13 cellular contexts compared by ENCODE assay signal in genomic region chr17:82017612-82018151, GRCh38. TPM values are rescaled to one million over a fixed set of nuclear protein-coding genes. Genes with fewer than 3 reads are reported as not detected.
DNase-seq lines count a peak whose midpoint lies in the region; ATAC-seq, FAIRE-seq and TF ChIP-seq lines count a peak whose summit lies in the region.
"Had no signal": no experiment of that assay in that cellular context is flagged by ENCODE, and none has a peak within 500 bp of the region (broad histone marks: within the 10 kb centered on the region; RNA-seq: fewer than 3 reads in every experiment).

No MANE protein-coding gene starts in this region.

- no peaks in the 10 kb centered on the region for H3K9me1 ChIP-seq in K562 (ENCODE audit: control insufficient read depth, insufficient read depth, low read length)

- H3K79me2 ChIP-seq in K562 (ENCODE audit: control insufficient read depth, insufficient read depth, low read length) = peaks cover 27% of the 10 kb centered on the region

- TF ChIP-seq EP300 in K562 (IDR thresholded peaks at IDR 0.05; ENCODE audit: low read length) = no peak

- no peak overlapping the region for H3K4me3 ChIP-seq in K562
- no peak overlapping the region for H3K4me3 ChIP-seq in psoas muscle

- no peak overlapping the region for H3K4me3 Mint-ChIP-seq in activated T-cell treated with anti-CD3 and anti-CD28 coated beads, Interleukin-2, amount 50 U/mL, for 72 hours

- H3K4me1 Mint-ChIP-seq in activated T-cell treated with anti-CD3 and anti-CD28 coated beads, Interleukin-2, amount 50 U/mL, for 72 hours (ENCODE audit: low read depth) = peaks cover 20% of the 10 kb centered on the region

- intact Hi-C loops in K562 (cut with micrococcal nuclease) = no loop called here
- intact Hi-C loops in psoas muscle (cut with DNase I) = loop anchor here in 1 of 2 donors (5.0 kb wide), 1 partner anchor 40 kb away; the partner anchor contains the start of gene ASPSCR1

- H3K9ac ChIP-seq in K562 (ENCODE audit: insufficient read depth in 1 of 2, low read depth in 2 of 2, low read length in 2 of 2) = peak overlapping the region in 1 of 2 experiments; percentile 55; a peak in 2 of 4 replicates

- no peak overlapping the region for H3K27ac ChIP-seq in K562 (ENCODE audit: extremely low read depth, low read depth, low read length)
- peak overlapping the region; percentile 65 for H3K27ac ChIP-seq in psoas muscle
- H3K27ac ChIP-seq: C4-2B had no signal

- DNase-seq in HT-29 (ENCODE audit: low spot score) (peak; percentile 12), K562 (ENCODE audit: extremely low read depth in 1 of 4, low spot score in 3 of 4) (peak in 1 of 4 experiments; percentile 35), psoas muscle (no peak), glomerular visceral epithelial cell (ENCODE audit: extremely low spot score) (no peak), COR-L47 (lab: John Stamatoyannopoulos, UW) (no peak)
- DNase-seq in activated T-cell treated with anti-CD3 and anti-CD28 coated beads, Interleukin-2, amount 50 U/mL, for 72 hours = no peak
- DNase-seq: GF-D8; NCI-H187 treated with DMSO at 0.1 percent for 48 hours; NCI-H446; NK-92 treated with Interleukin-12 subunit alpha and Interleukin-12 subunit beta, amount 100 ng/mL, for 24 hours had no signal

- H4K20me1 ChIP-seq in K562 (replicated peaks; ENCODE audit: control insufficient read depth, insufficient read depth, low read length) = peaks cover 17% of the 10 kb centered on the region

- FAIRE-seq in K562 (lab: Jason Lieb, UNC) = no peak
- FAIRE-seq: GM12892 had no signal

- CTCF ChIA-PET in K562 (lab: Yijun Ruan, JAX; ENCODE audit: low intra/inter-chr PET ratio) = interaction anchor here (6.6 kb wide), 1 partner anchor 58 kb away, joined by 103 read pairs; the partner anchor contains the start of gene NOTUM

- WGBS in K562 (ENCODE audit: insufficient coverage, low coverage, missing lambda C conversion rate) = 64% methylated on average over 7 of the region's 13 CpGs
- WGBS in psoas muscle, 3 donors = 80% methylated on average over 8 to 13 of the region's 13 CpGs

- no peaks in the 10 kb centered on the region for H3K36me3 Mint-ChIP-seq in activated T-cell treated with anti-CD3 and anti-CD28 coated beads, Interleukin-2, amount 50 U/mL, for 72 hours (ENCODE audit: insufficient read depth in 2 of 2)

- BruUV-seq in K562 (replicated peaks; lab: Mats Ljungman, UMichigan) = no TSS peak

- no peak overlapping the region for H3K27ac Mint-ChIP-seq in activated T-cell treated with anti-CD3 and anti-CD28 coated beads, Interleukin-2, amount 50 U/mL, for 72 hours

- H3K9me3 Mint-ChIP-seq in activated T-cell treated with anti-CD3 and anti-CD28 coated beads, Interleukin-2, amount 50 U/mL, for 72 hours = no peaks in the 10 kb centered on the region

- H3K4me1 ChIP-seq in K562 (replicated peaks in 1 of 2; ENCODE audit: control insufficient read depth in 2 of 2, insufficient read depth in 2 of 2, low read length in 2 of 2) = peaks cover 14 to 94% of the 10 kb centered on the region in 2 experiments; a peak in 4 of 5 replicates
- peaks cover 37% of the 10 kb centered on the region for H3K4me1 ChIP-seq in psoas muscle

- no peak for ATAC-seq in K562
- no peak for ATAC-seq in psoas muscle
- ATAC-seq in activated T-cell treated with anti-CD3 and anti-CD28 coated beads, Interleukin-2, amount 50 U/mL, for 72 hours (replicated peaks in 1 of 2) = no peak
- ATAC-seq: SK-N-SH treated with all-trans-retinoic acid at 6 μM for 48 hours had no signal

- H3K27me3 Mint-ChIP-seq in activated T-cell treated with anti-CD3 and anti-CD28 coated beads, Interleukin-2, amount 50 U/mL, for 72 hours (ENCODE audit: low read depth) = no peaks in the 10 kb centered on the region

- in situ Hi-C loops in K562 (cut with MboI) = no loop called here

- no peak overlapping the region for H2AFZ ChIP-seq in K562 (ENCODE audit: low read depth, low read length)

- TF ChIP-seq POLR2A in K562 (conservative IDR thresholded peaks at IDR 0.05) = no peak

- TF ChIP-seq RAD21 in K562 (CRISPR knock-in tag; conservative IDR thresholded peaks at IDR 0.05 in 1 of 2, IDR thresholded peaks at IDR 0.05 in 1 of 2) = no peak

- no peaks in the 10 kb centered on the region for H3K27me3 ChIP-seq in K562 (ENCODE audit: control insufficient read depth in 2 of 2, insufficient read depth in 2 of 2, low read length in 2 of 2)
- H3K27me3 ChIP-seq in psoas muscle (ENCODE audit: insufficient read depth in 3 of 3, low read length in 2 of 3) = no peaks in the 10 kb centered on the region

- TF ChIP-seq CTCF in K562 (IDR thresholded peaks at IDR 0.05 in 2 of 3, conservative IDR thresholded peaks at IDR 0.05 in 1 of 3; ENCODE audit: insufficient read depth in 2 of 3, low read depth in 1 of 3, low read length in 3 of 3) (no peak), psoas muscle (IDR thresholded peaks at IDR 0.05) (no peak)

- POLR2A ChIA-PET in K562 (lab: Yijun Ruan, JAX) = interaction anchor here (0.6 to 1.0 kb wide), 3 partner anchors 9 to 46 kb away, joined by 3 to 6 read pairs (median 3); no protein-coding TSS in a partner anchor

- no peak overlapping the region for H3K4me2 ChIP-seq in K562 (ENCODE audit: insufficient read depth, low read length)

- H3K36me3 ChIP-seq in K562 (ENCODE audit: control insufficient read depth, insufficient read depth, low read length) = peaks cover 30% of the 10 kb centered on the region; the same call in 1 of the 3 replicates
- peaks cover 0 to 7% of the 10 kb centered on the region in 2 donors for H3K36me3 ChIP-seq in psoas muscle (ENCODE audit: insufficient read depth in 1 of 2, low read depth in 1 of 2)

- no peaks in the 10 kb centered on the region for H3K9me3 ChIP-seq in K562 (replicated peaks; ENCODE audit: control insufficient read depth, insufficient read depth, low read depth, low read length)
- no peaks in the 10 kb centered on the region for H3K9me3 ChIP-seq in psoas muscle

RNA-seq across cellular contexts. Expression of gene CENPX, which starts 5.0 kb away (rescaled TPM):
- 297 and 339 TPM in 2 replicates for total RNA-seq in HT-29 (2014; rRNA removed; shearing (Covaris generic))
- 52.2 and 175 TPM in 2 replicates for total RNA-seq in K562 (2011; cell fraction: chromatin; rRNA removed; ENCODE audit: low replicate concordance)
- 218 and 267 TPM in 2 replicates for total RNA-seq in K562 (2011; cell fraction: nucleolus; rRNA removed)
- total RNA-seq in K562 (2011; cell fraction: nucleoplasm; rRNA removed) = 117 and 130 TPM in 2 replicates
- total RNA-seq in K562 (2014; rRNA removed) (318 and 420 TPM in 2 replicates), K562 (2014; rRNA removed; fragmentation: Illumina TruSeq; extraction: Trizol) (46.8 and 67.9 TPM in 2 replicates), K562 (2015; rRNA removed; fragmentation: Illumina TruSeq; extraction: Trizol) (124 and 127 TPM in 2 replicates), K562 (2021) (267 and 275 TPM in 2 replicates), psoas muscle (10 to 100 TPM; 15.9 to 24.6 (median 19.7) TPM)
- polyA plus RNA-seq in K562 (2011; rRNA removed) (170 and 181 TPM in 2 replicates), K562 (2014; fragmentation: Illumina TruSeq; extraction: Trizol) (115 and 158 TPM in 2 replicates), K562 (2014; fragmentation: Nextera tagmentation; extraction: Ambion mirVana) (100 to 1,000 TPM in 1 of 2 experiments, 10 to 100 TPM in 1; 32.7 to 113 TPM), K562 (2014; rRNA removed) (352 and 375 TPM in 2 replicates), psoas muscle (10 to 100 TPM; 53.8 to 79.4 (median 64.4) TPM)
- 177 and 348 TPM in 2 replicates for polyA plus RNA-seq in K562 (2011; cell fraction: cytosol; rRNA removed)
- 315 and 491 TPM in 2 replicates for polyA plus RNA-seq in K562 (2011; cell fraction: nucleus; rRNA removed)
- 133 and 234 TPM in 2 replicates for polyA plus RNA-seq in K562 (2012)
- polyA minus RNA-seq in K562 (2011; rRNA and poly(A)+ RNA removed) = 20.5 and 34.2 TPM in 2 replicates
- 62.7 and 65.0 TPM in 2 replicates for polyA minus RNA-seq in K562 (2011; cell fraction: cytosol; rRNA and poly(A)+ RNA removed)
- 51.4 and 58.3 TPM in 2 replicates for polyA minus RNA-seq in K562 (2011; cell fraction: nucleus; rRNA and poly(A)+ RNA removed)
- total RNA-seq in activated T-cell treated with anti-CD3 and anti-CD28 coated beads, Interleukin-2, amount 50 U/mL, for 72 hours = 10 to 100 TPM; 32.2 to 44.0 TPM

RNA-seq across cellular contexts. Expression of gene LRRC45, which starts 5.4 kb away (rescaled TPM):
- total RNA-seq in HT-29 (2014; rRNA removed; shearing (Covaris generic)) = 83.2 and 88.4 TPM in 2 replicates
- total RNA-seq in K562 (2011; cell fraction: chromatin; rRNA removed; ENCODE audit: low replicate concordance) = 25.2 and 72.7 TPM in 2 replicates
- 47.9 and 57.9 TPM in 2 replicates for total RNA-seq in K562 (2011; cell fraction: nucleolus; rRNA removed)
- total RNA-seq in K562 (2011; cell fraction: nucleoplasm; rRNA removed) = 27.0 and 29.0 TPM in 2 replicates
- total RNA-seq in K562 (2014; rRNA removed) = 21.5 and 21.7 TPM in 2 replicates
- total RNA-seq in K562 (2014; rRNA removed; fragmentation: Illumina TruSeq; extraction: Trizol) = 1.8 and 3.5 TPM in 2 replicates
- total RNA-seq in K562 (2015; rRNA removed; fragmentation: Illumina TruSeq; extraction: Trizol) = 11.2 and 13.1 TPM in 2 replicates
- total RNA-seq in K562 (2021) = 16.6 and 19.1 TPM in 2 replicates
- 7.2 and 10.4 TPM in 2 replicates for polyA plus RNA-seq in K562 (2011; rRNA removed)
- polyA plus RNA-seq in K562 (2011; cell fraction: cytosol; rRNA removed) = 6.3 and 10.0 TPM in 2 replicates
- 87.0 and 113 TPM in 2 replicates for polyA plus RNA-seq in K562 (2011; cell fraction: nucleus; rRNA removed)
- 12.2 and 13.1 TPM in 2 replicates for polyA plus RNA-seq in K562 (2012)
- 4.2 and 4.3 TPM in 2 replicates for polyA plus RNA-seq in K562 (2014; fragmentation: Illumina TruSeq; extraction: Trizol)
- not detected for polyA plus RNA-seq in K562 (2014; fragmentation: Nextera tagmentation; extraction: Ambion mirVana)
- 18.4 and 26.6 TPM in 2 replicates for polyA plus RNA-seq in K562 (2014; rRNA removed)
- polyA minus RNA-seq in K562 (2011; rRNA and poly(A)+ RNA removed) = 2.0 and 4.1 TPM in 2 replicates
- polyA minus RNA-seq in K562 (2011; cell fraction: cytosol; rRNA and poly(A)+ RNA removed) = 5.8 and 7.1 TPM in 2 replicates
- polyA minus RNA-seq in K562 (2011; cell fraction: nucleus; rRNA and poly(A)+ RNA removed) = 21.4 and 23.9 TPM in 2 replicates
- 1 to 10 TPM; 1.4 to 3.0 (median 1.9) TPM for total RNA-seq in psoas muscle
- 1 to 10 TPM; 3.5 to 7.1 (median 4.0) TPM for polyA plus RNA-seq in psoas muscle
- 10 to 100 TPM; 11.8 to 15.4 TPM for total RNA-seq in activated T-cell treated with anti-CD3 and anti-CD28 coated beads, Interleukin-2, amount 50 U/mL, for 72 hours

RNA-seq across cellular contexts. Expression of gene RAC3, which starts 13.8 kb away (rescaled TPM):
- 68.7 and 71.3 TPM in 2 replicates for total RNA-seq in HT-29 (2014; rRNA removed; shearing (Covaris generic))
- total RNA-seq in K562 (2011; cell fraction: chromatin; rRNA removed; ENCODE audit: low replicate concordance) = 19.4 and 85.2 TPM in 2 replicates
- 134 and 179 TPM in 2 replicates for total RNA-seq in K562 (2011; cell fraction: nucleolus; rRNA removed)
- 71.3 and 86.0 TPM in 2 replicates for total RNA-seq in K562 (2011; cell fraction: nucleoplasm; rRNA removed)
- total RNA-seq in K562 (2014; rRNA removed) (292 and 377 TPM in 2 replicates), K562 (2014; rRNA removed; fragmentation: Illumina TruSeq; extraction: Trizol) (21.8 and 30.5 TPM in 2 replicates), K562 (2015; rRNA removed; fragmentation: Illumina TruSeq; extraction: Trizol) (91.3 and 98.6 TPM in 2 replicates), K562 (2021) (133 and 139 TPM in 2 replicates), psoas muscle (not detected)
- polyA plus RNA-seq in K562 (2011; rRNA removed) (118 and 135 TPM in 2 replicates), K562 (2014; fragmentation: Illumina TruSeq; extraction: Trizol) (137 and 193 TPM in 2 replicates), K562 (2014; fragmentation: Nextera tagmentation; extraction: Ambion mirVana) (under 1 TPM; 0.23 to 0.28 TPM), K562 (2014; rRNA removed) (281 and 307 TPM in 2 replicates), psoas muscle (under 1 TPM in 2 of 3 donors, not detected in 1; 0.05 to 0.83 TPM)
- 275 and 623 TPM in 2 replicates for polyA plus RNA-seq in K562 (2011; cell fraction: cytosol; rRNA removed)
- polyA plus RNA-seq in K562 (2011; cell fraction: nucleus; rRNA removed) = 159 and 273 TPM in 2 replicates
- 51.3 and 82.3 TPM in 2 replicates for polyA plus RNA-seq in K562 (2012)
- polyA minus RNA-seq in K562 (2011; rRNA and poly(A)+ RNA removed) = 16.0 and 29.2 TPM in 2 replicates
- 66.2 and 68.0 TPM in 2 replicates for polyA minus RNA-seq in K562 (2011; cell fraction: cytosol; rRNA and poly(A)+ RNA removed)
- polyA minus RNA-seq in K562 (2011; cell fraction: nucleus; rRNA and poly(A)+ RNA removed) = 52.2 and 55.2 TPM in 2 replicates
- 10 to 100 TPM in 1 of 2 donors, 1 to 10 TPM in 1; 8.5 to 13.1 TPM for total RNA-seq in activated T-cell treated with anti-CD3 and anti-CD28 coated beads, Interleukin-2, amount 50 U/mL, for 72 hours

RNA-seq across cellular contexts. Expression of gene DCXR, which starts 19.8 kb away (rescaled TPM):
- total RNA-seq in HT-29 (2014; rRNA removed; shearing (Covaris generic)) = 167 and 221 TPM in 2 replicates
- total RNA-seq in K562 (2011; cell fraction: chromatin; rRNA removed; ENCODE audit: low replicate concordance) = 78.8 and 254 TPM in 2 replicates
- total RNA-seq in K562 (2011; cell fraction: nucleolus; rRNA removed) = 329 and 354 TPM in 2 replicates
- total RNA-seq in K562 (2011; cell fraction: nucleoplasm; rRNA removed) = 133 and 150 TPM in 2 replicates
- total RNA-seq in K562 (2014; rRNA removed) (165 and 194 TPM in 2 replicates), K562 (2014; rRNA removed; fragmentation: Illumina TruSeq; extraction: Trizol) (41.1 and 66.0 TPM in 2 replicates), K562 (2015; rRNA removed; fragmentation: Illumina TruSeq; extraction: Trizol) (76.0 and 90.0 TPM in 2 replicates), K562 (2021) (235 and 256 TPM in 2 replicates), psoas muscle (100 to 1,000 TPM; 111 to 216 (median 155) TPM)
- polyA plus RNA-seq in K562 (2011; rRNA removed) (156 and 201 TPM in 2 replicates), K562 (2014; fragmentation: Illumina TruSeq; extraction: Trizol) (243 and 274 TPM in 2 replicates), K562 (2014; fragmentation: Nextera tagmentation; extraction: Ambion mirVana) (10 to 100 TPM; 21.3 to 50.3 TPM), K562 (2014; rRNA removed) (229 and 261 TPM in 2 replicates), psoas muscle (100 to 1,000 TPM; 117 to 158 (median 147) TPM)
- 404 and 845 TPM in 2 replicates for polyA plus RNA-seq in K562 (2011; cell fraction: cytosol; rRNA removed)
- polyA plus RNA-seq in K562 (2011; cell fraction: nucleus; rRNA removed) = 611 and 714 TPM in 2 replicates
- polyA plus RNA-seq in K562 (2012) = 229 and 244 TPM in 2 replicates
- 34.8 and 73.6 TPM in 2 replicates for polyA minus RNA-seq in K562 (2011; rRNA and poly(A)+ RNA removed)
- 67.3 and 81.5 TPM in 2 replicates for polyA minus RNA-seq in K562 (2011; cell fraction: cytosol; rRNA and poly(A)+ RNA removed)
- 104 and 111 TPM in 2 replicates for polyA minus RNA-seq in K562 (2011; cell fraction: nucleus; rRNA and poly(A)+ RNA removed)
- 100 to 1,000 TPM; 114 to 125 TPM for total RNA-seq in activated T-cell treated with anti-CD3 and anti-CD28 coated beads, Interleukin-2, amount 50 U/mL, for 72 hours

RNA-seq across cellular contexts. Expression of gene RFNG, which starts 33.9 kb away (rescaled TPM):
- 49.5 and 52.6 TPM in 2 replicates for total RNA-seq in HT-29 (2014; rRNA removed; shearing (Covaris generic))
- 23.1 and 61.7 TPM in 2 replicates for total RNA-seq in K562 (2011; cell fraction: chromatin; rRNA removed; ENCODE audit: low replicate concordance)
- 74.4 and 74.9 TPM in 2 replicates for total RNA-seq in K562 (2011; cell fraction: nucleolus; rRNA removed)
- 36.5 and 40.5 TPM in 2 replicates for total RNA-seq in K562 (2011; cell fraction: nucleoplasm; rRNA removed)
- total RNA-seq in K562 (2014; rRNA removed) (23.6 and 28.4 TPM in 2 replicates), K562 (2014; rRNA removed; fragmentation: Illumina TruSeq; extraction: Trizol) (6.5 and 9.5 TPM in 2 replicates), K562 (2015; rRNA removed; fragmentation: Illumina TruSeq; extraction: Trizol) (11.1 and 14.3 TPM in 2 replicates), K562 (2021) (26.9 and 30.2 TPM in 2 replicates), psoas muscle (10 to 100 TPM; 27.1 to 37.3 (median 29.3) TPM)
- polyA plus RNA-seq in K562 (2011; rRNA removed) (9.2 and 17.2 TPM in 2 replicates), K562 (2014; fragmentation: Illumina TruSeq; extraction: Trizol) (9.0 and 18.5 TPM in 2 replicates), K562 (2014; fragmentation: Nextera tagmentation; extraction: Ambion mirVana) (under 1 TPM; 0.32 to 0.66 TPM), K562 (2014; rRNA removed) (32.6 and 32.8 TPM in 2 replicates), psoas muscle (10 to 100 TPM; 31.0 to 40.7 (median 37.3) TPM)
- 12.2 and 23.8 TPM in 2 replicates for polyA plus RNA-seq in K562 (2011; cell fraction: cytosol; rRNA removed)
- polyA plus RNA-seq in K562 (2011; cell fraction: nucleus; rRNA removed) = 144 and 164 TPM in 2 replicates
- polyA plus RNA-seq in K562 (2012) = 16.9 and 35.2 TPM in 2 replicates
- 2.0 TPM in 2 replicates for polyA minus RNA-seq in K562 (2011; rRNA and poly(A)+ RNA removed)
- 11.7 and 13.1 TPM in 2 replicates for polyA minus RNA-seq in K562 (2011; cell fraction: cytosol; rRNA and poly(A)+ RNA removed)
- 11.4 and 14.3 TPM in 2 replicates for polyA minus RNA-seq in K562 (2011; cell fraction: nucleus; rRNA and poly(A)+ RNA removed)
- 10 to 100 TPM; 31.0 to 42.2 TPM for total RNA-seq in activated T-cell treated with anti-CD3 and anti-CD28 coated beads, Interleukin-2, amount 50 U/mL, for 72 hours

Comparison
In these comparisons a context has a peak if more than half of its experiments do, and no peak if none do; other contexts are left out.
1. RNA of gene RAC3, which starts 13.8 kb away (total RNA-seq): 19.4 to 377 TPM in K562, 68.7 to 71.3 TPM in HT-29 and 8.5 to 13.1 TPM in activated T-cell treated with anti-CD3 and anti-CD28 coated beads, Interleukin-2, amount 50 U/mL, for 72 hours; not detected in psoas muscle; every median in the first group is over 4 times any median in the second.